ENCODE assay signal across 9 cellular contexts in genomic region chr10:88897019-88897853, GRCh38. TPM values are rescaled to one million over a fixed set of nuclear protein-coding genes. Genes with fewer than 3 reads are reported as not detected.
DNase-seq lines count a peak whose midpoint lies in the region; ATAC-seq and FAIRE-seq lines count a peak whose summit lies in the region.
"Had no signal": no experiment of that assay in that cellular context is flagged by ENCODE, and none has a peak within 500 bp of the region (broad histone marks: within the 10 kb centered on the region; RNA-seq: fewer than 3 reads in every experiment).

No MANE protein-coding gene starts in this region.

- peak; percentile 32 for ATAC-seq in activated CD8-positive, alpha-beta memory T cell treated with anti-CD3 and anti-CD28 coated beads, Interleukin-2, amount 10 ng/mL, durations not matched to agents 7 days and 5 days
- ATAC-seq in GM21526 (IDR thresholded peaks at IDR 0.05; ENCODE audit: low FRiP score, unreplicated experiment), result no peak

- H3K9me3 Mint-ChIP-seq in activated CD8-positive, alpha-beta memory T cell treated with anti-CD3 and anti-CD28 coated beads, Interleukin-2, amount 10 ng/mL, durations not matched to agents 7 days and 5 days (ENCODE audit: low read depth), result no peaks in the 10 kb centered on the region

- no peak overlapping the region for H3K4me3 Mint-ChIP-seq in activated CD8-positive, alpha-beta memory T cell treated with anti-CD3 and anti-CD28 coated beads, Interleukin-2, amount 10 ng/mL, durations not matched to agents 7 days and 5 days

- peaks cover 49% of the 10 kb centered on the region for H3K36me3 Mint-ChIP-seq in activated CD8-positive, alpha-beta memory T cell treated with anti-CD3 and anti-CD28 coated beads, Interleukin-2, amount 10 ng/mL, durations not matched to agents 7 days and 5 days

- DNase-seq in activated CD8-positive, alpha-beta memory T cell treated with anti-CD3 and anti-CD28 coated beads, Interleukin-2, amount 10 ng/mL, durations not matched to agents 7 days and 5 days, result no peak
- DNase-seq in activated CD8-positive, alpha-beta memory T cell treated with anti-CD3 and anti-CD28 coated beads for 24 hours, result no peak
- DNase-seq in activated T-cell treated with anti-CD3 and anti-CD28 coated beads for 4 hours (peak; percentile 24), left kidney (ENCODE audit: low read depth, low spot score) (peak; percentile 59), frontal cortex (ENCODE audit: low spot score in 2 of 2) (no peak), substantia nigra (lab: John Stamatoyannopoulos, UW) (no peak)
- DNase-seq: BE2C had no signal

- no peak for FAIRE-seq in frontal cortex (lab: Jason Lieb, UNC)

- H3K27me3 Mint-ChIP-seq in activated CD8-positive, alpha-beta memory T cell treated with anti-CD3 and anti-CD28 coated beads, Interleukin-2, amount 10 ng/mL, durations not matched to agents 7 days and 5 days, result no peaks in the 10 kb centered on the region

- CTCF ChIA-PET in activated CD8-positive, alpha-beta memory T cell treated with anti-CD3 and anti-CD28 coated beads, Interleukin-2, amount 10 ng/mL, durations not matched to agents 7 days and 5 days (lab: Charles Lee), result interaction anchor here (1.2 to 5.9 kb wide), 3 partner anchors 9 to 61 kb away, joined by 3 to 31 read pairs (median 4); no protein-coding TSS in a partner anchor

- H3K4me1 Mint-ChIP-seq in activated CD8-positive, alpha-beta memory T cell treated with anti-CD3 and anti-CD28 coated beads, Interleukin-2, amount 10 ng/mL, durations not matched to agents 7 days and 5 days, result peaks cover 69% of the 10 kb centered on the region

- H3K27ac Mint-ChIP-seq in activated CD8-positive, alpha-beta memory T cell treated with anti-CD3 and anti-CD28 coated beads, Interleukin-2, amount 10 ng/mL, durations not matched to agents 7 days and 5 days, result peak overlapping the region; percentile 4

- peak overlapping the region; percentile 21 for H3K27ac ChIP-seq in temporal lobe (ENCODE audit: low read depth, low read length)
- H3K27ac ChIP-seq in substantia nigra (ENCODE audit: low read depth, low read length, poor library complexity, severe bottlenecking), result no peak overlapping the region

RNA-seq across cellular contexts. Expression of gene STAMBPL1, which starts 17.2 kb away (rescaled TPM):
- 10 to 100 TPM; 29.2 to 53.0 TPM for total RNA-seq in activated CD8-positive, alpha-beta memory T cell treated with anti-CD3 and anti-CD28 coated beads, Interleukin-2, amount 10 ng/mL, durations not matched to agents 7 days and 5 days
- total RNA-seq in temporal lobe (6.6 TPM), frontal cortex (8.6 TPM)

RNA-seq across cellular contexts. Expression of gene ANKRD22, which starts 45.6 kb away (rescaled TPM):
- under 1 TPM in 1 of 2 experiments, not detected in 1; 0.37 TPM for total RNA-seq in activated CD8-positive, alpha-beta memory T cell treated with anti-CD3 and anti-CD28 coated beads, Interleukin-2, amount 10 ng/mL, durations not matched to agents 7 days and 5 days
- total RNA-seq in temporal lobe, result not detected
- total RNA-seq in frontal cortex, result under 0.01 TPM

RNA-seq across cellular contexts. Expression of gene ACTA2, which starts 55.3 kb away (rescaled TPM):
- total RNA-seq in activated CD8-positive, alpha-beta memory T cell treated with anti-CD3 and anti-CD28 coated beads, Interleukin-2, amount 10 ng/mL, durations not matched to agents 7 days and 5 days, result 10 to 100 TPM; 28.2 to 34.5 TPM
- total RNA-seq in temporal lobe (20.7 TPM), frontal cortex (26.1 TPM)

Comparison
In these comparisons a context has a peak if more than half of its experiments do, and no peak if none do; other contexts are left out.
1. DNase-seq: peak in activated T-cell treated with anti-CD3 and anti-CD28 coated beads for 4 hours (single experiment) and left kidney (single experiment); none in activated CD8-positive, alpha-beta memory T cell treated with anti-CD3 and anti-CD28 coated beads, Interleukin-2, amount 10 ng/mL, durations not matched to agents 7 days and 5 days (single experiment), activated CD8-positive, alpha-beta memory T cell treated with anti-CD3 and anti-CD28 coated beads for 24 hours (single experiment), frontal cortex (0 of 2) and substantia nigra (0 of 49).